Comparison of ENCODE assay signal across 1 cellular context in the genomic region with DNA sequence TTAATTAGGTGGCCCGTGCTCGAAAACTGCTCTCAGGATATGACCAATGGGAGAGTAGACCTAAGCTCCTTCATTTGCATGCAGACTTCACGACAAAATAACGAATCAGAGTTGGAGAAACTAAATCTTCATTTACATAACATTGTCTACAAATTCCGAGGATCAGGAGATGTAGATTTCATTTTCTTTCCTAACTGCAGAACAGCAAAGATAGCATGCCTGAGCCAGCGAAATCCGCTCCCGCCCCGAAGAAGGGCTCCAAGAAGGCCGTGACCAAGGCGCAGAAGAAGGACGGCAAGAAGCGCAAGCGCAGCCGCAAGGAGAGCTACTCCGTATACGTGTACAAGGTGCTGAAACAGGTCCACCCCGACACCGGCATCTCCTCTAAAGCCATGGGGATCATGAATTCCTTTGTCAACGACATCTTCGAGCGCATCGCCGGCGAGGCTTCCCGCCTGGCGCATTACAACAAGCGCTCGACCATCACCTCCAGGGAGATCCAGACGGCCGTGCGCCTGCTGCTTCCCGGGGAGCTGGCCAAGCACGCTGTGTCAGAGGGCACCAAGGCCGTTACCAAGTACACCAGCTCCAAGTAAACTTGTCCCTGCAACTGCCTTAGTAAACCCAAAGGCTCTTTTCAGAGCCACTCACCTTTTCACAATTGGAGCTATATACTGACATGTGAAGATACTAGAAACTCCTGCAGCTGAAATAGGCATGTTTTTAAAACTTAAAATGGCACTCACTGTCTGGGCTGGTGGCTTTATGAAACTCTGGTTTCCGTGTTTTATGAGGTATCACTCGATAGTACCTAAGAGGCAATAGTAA.
TF ChIP-seq lines count a peak whose summit lies in the region.

No MANE protein-coding gene starts in this region.

TF ChIP-seq in endothelial cell of umbilical vein, 7 proteins besides CTCF, POLR2A, EP300 and RAD21:
- TF ChIP-seq JUN (IDR thresholded peaks at IDR 0.05; ENCODE audit: borderline replicate concordance, insufficient read depth, insufficient read length, low read depth): no peak
- no peak for TF ChIP-seq GATA2 (IDR thresholded peaks at IDR 0.05; ENCODE audit: insufficient read depth, insufficient read length, low read depth, low read length)
- TF ChIP-seq, protein P1, sequence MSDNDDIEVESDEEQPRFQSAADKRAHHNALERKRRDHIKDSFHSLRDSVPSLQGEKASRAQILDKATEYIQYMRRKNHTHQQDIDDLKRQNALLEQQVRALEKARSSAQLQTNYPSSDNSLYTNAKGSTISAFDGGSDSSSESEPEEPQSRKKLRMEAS (IDR thresholded peaks at IDR 0.05; ENCODE audit: insufficient read depth, insufficient read length): no peak
- no peak for TF ChIP-seq EZH2 (IDR thresholded peaks at IDR 0.05; ENCODE audit: borderline replicate concordance, low read depth, low read length, severe bottlenecking)
- no peak for TF ChIP-seq MYC (IDR thresholded peaks at IDR 0.05; ENCODE audit: low read depth, low read length)
- TF ChIP-seq POLR2AphosphoS5 (IDR thresholded peaks at IDR 0.05; ENCODE audit: insufficient read depth, low read depth, low read length): no peak
- TF ChIP-seq FOS (IDR thresholded peaks at IDR 0.05; ENCODE audit: borderline replicate concordance, insufficient read depth, low read length): no peak
